ENCODE assay signal across 32 cellular contexts in genomic region chr4:156146581-156146980, GRCh38.
DNase-seq lines count a peak whose midpoint lies in the region; ATAC-seq, FAIRE-seq and TF ChIP-seq lines count a peak whose summit lies in the region.
"Had no signal": no experiment of that assay in that cellular context is flagged by ENCODE, and none has a peak within 500 bp of the region (broad histone marks: within the 10 kb centered on the region; RNA-seq: fewer than 3 reads in every experiment).

No MANE protein-coding gene starts in this region.

- no peaks in the 10 kb centered on the region for H4K20me1 ChIP-seq in astrocyte (ENCODE audit: insufficient read depth, low read length)

- no peaks in the 10 kb centered on the region for H3K9me3 ChIP-seq in astrocyte (ENCODE audit: insufficient read depth, low read depth, low read length)
- H3K9me3 ChIP-seq: left ventricle myocardium inferior, right atrium auricular region, thoracic aorta had no signal

- no peaks in the 10 kb centered on the region for H3K27me3 Mint-ChIP-seq in astrocyte (ENCODE audit: low read depth, unreplicated experiment)
- H3K27me3 Mint-ChIP-seq: activated CD8-positive, alpha-beta memory T cell treated with anti-CD3 and anti-CD28 coated beads, Interleukin-2, amount 10 ng/mL, durations not matched to agents 7 days and 5 days; brain; CD4-positive, alpha-beta T cell had no signal

- H3K27ac ChIP-seq in astrocyte (ENCODE audit: low read depth, low read length) = no peak overlapping the region
- H3K27ac ChIP-seq: left ventricle myocardium inferior, parathyroid adenoma, PC-9, right atrium auricular region, thoracic aorta had no signal

- H3K4me1 Mint-ChIP-seq in astrocyte (ENCODE audit: low read depth, unreplicated experiment) = no peaks in the 10 kb centered on the region
- H3K4me1 Mint-ChIP-seq: activated CD8-positive, alpha-beta memory T cell treated with anti-CD3 and anti-CD28 coated beads, Interleukin-2, amount 10 ng/mL, durations not matched to agents 7 days and 5 days had no signal

- H3K9me3 Mint-ChIP-seq in astrocyte (ENCODE audit: unreplicated experiment) = no peaks in the 10 kb centered on the region
- H3K9me3 Mint-ChIP-seq: activated T-cell treated with anti-CD3 and anti-CD28 coated beads, Interleukin-2, amount 50 U/mL, for 72 hours; brain; H9 had no signal

- no peak overlapping the region for H3K27ac Mint-ChIP-seq in astrocyte (ENCODE audit: unreplicated experiment)
- H3K27ac Mint-ChIP-seq: activated CD8-positive, alpha-beta memory T cell treated with anti-CD3 and anti-CD28 coated beads, Interleukin-2, amount 10 ng/mL, durations not matched to agents 7 days and 5 days; activated T-cell treated with anti-CD3 and anti-CD28 coated beads, Interleukin-2, amount 50 U/mL, for 72 hours; brain; CD4-positive, alpha-beta T cell; H9 had no signal

- no peaks in the 10 kb centered on the region for H3K4me1 ChIP-seq in astrocyte (ENCODE audit: insufficient read depth, low read length)
- H3K4me1 ChIP-seq: parathyroid adenoma, right atrium auricular region had no signal

- no peak for FAIRE-seq in astrocyte (lab: Jason Lieb, UNC)
- FAIRE-seq: endothelial cell of umbilical vein, islet of Langerhans, K562 had no signal

- DNase-seq in COLO829 (ENCODE audit: low spot score) = peak; percentile 77
- peak in 2 of 3 experiments; percentile 54 to 81 for DNase-seq in NCI-H1417 (lab: John Stamatoyannopoulos, UW)
- peak; percentile 61 for DNase-seq in astrocyte (ENCODE audit: low read depth)
- DNase-seq in left kidney (ENCODE audit: low read depth, low spot score) = peak; percentile 20
- DNase-seq in stimulated activated naive CD4-positive, alpha-beta T cell treated with Interleukin-2 at 50 U/mL for 16 hours (lab: John Stamatoyannopoulos, UW) = no peak
- no peak for DNase-seq in stimulated activated CD4-positive, alpha-beta T cell treated with anti-CD3 and anti-CD28 coated beads, Interleukin-4, amount 100 ng/mL, for 24 hours
- DNase-seq: activated CD4-positive, alpha-beta T cell treated with anti-CD3 and anti-CD28 coated beads, Interleukin-2, amount 50 U/mL, for 4 hours; activated CD8-positive, alpha-beta memory T cell treated with anti-CD3 and anti-CD28 coated beads, Interleukin-2, amount 10 ng/mL, durations not matched to agents 7 days and 5 days; activated T-cell treated with anti-CD3 and anti-CD28 coated beads, Interleukin-2, amount 50 U/mL, for 72 hours; CD4-positive, alpha-beta T cell; cerebellar nuclear complex; DMS 273 treated with DMSO at 0.1 percent for 48 hours; EL; glutamatergic neuron; H9; left ventricle myocardium inferior; mesenchymal stem cell; NCI-H524; PC-9; Right ventricle myocardium superior; stimulated activated naive CD8-positive, alpha-beta T cell treated with anti-CD3 and anti-CD28 coated beads, Interleukin-15, Interleukin-2, amounts not matched to agents 100 U/mL and 50 U/mL, for 24 hours; T-helper 2 cell had no signal

- no peaks in the 10 kb centered on the region for H3K79me2 ChIP-seq in astrocyte (ENCODE audit: insufficient read depth, low read length)
- H3K79me2 ChIP-seq: parathyroid adenoma had no signal

- H3K4me3 Mint-ChIP-seq in astrocyte (ENCODE audit: unreplicated experiment) = no peak overlapping the region
- H3K4me3 Mint-ChIP-seq: activated CD8-positive, alpha-beta memory T cell treated with anti-CD3 and anti-CD28 coated beads, Interleukin-2, amount 10 ng/mL, durations not matched to agents 7 days and 5 days; activated T-cell treated with anti-CD3 and anti-CD28 coated beads, Interleukin-2, amount 50 U/mL, for 72 hours; brain; CD4-positive, alpha-beta T cell; H9 had no signal

- TF ChIP-seq CTCF in astrocyte (IDR thresholded peaks at IDR 0.05; ENCODE audit: insufficient read depth, low read depth, low read length) = no peak

- no peak overlapping the region for H3K9ac ChIP-seq in astrocyte (ENCODE audit: low read length)
- H3K9ac ChIP-seq: parathyroid adenoma had no signal

- H2AFZ ChIP-seq in astrocyte (ENCODE audit: low read depth, low read length) = no peak overlapping the region
- H2AFZ ChIP-seq: parathyroid adenoma, PC-9 had no signal

- H3K36me3 Mint-ChIP-seq in astrocyte (ENCODE audit: low read depth, unreplicated experiment) = no peaks in the 10 kb centered on the region
- H3K36me3 Mint-ChIP-seq: activated CD8-positive, alpha-beta memory T cell treated with anti-CD3 and anti-CD28 coated beads, Interleukin-2, amount 10 ng/mL, durations not matched to agents 7 days and 5 days; brain had no signal

- ATAC-seq in GM18858 (IDR thresholded peaks at IDR 0.05; ENCODE audit: unreplicated experiment) = no peak
- ATAC-seq: activated CD4-positive, CD25-positive, alpha-beta regulatory T cell treated with anti-CD3 and anti-CD28 coated beads, Interleukin-2, amount 50 U/mL, for 24 hours; activated CD8-positive, alpha-beta memory T cell treated with anti-CD3 and anti-CD28 coated beads, Interleukin-2, amount 10 ng/mL, durations not matched to agents 7 days and 5 days; activated T-cell treated with anti-CD3 and anti-CD28 coated beads, Interleukin-2, amount 50 U/mL, for 72 hours; K562; stimulated activated naive CD8-positive, alpha-beta T cell treated with anti-CD3 and anti-CD28 coated beads, Interleukin-15, Interleukin-2, amounts not matched to agents 100 U/mL and 50 U/mL, for 24 hours had no signal

- H3K4me2 ChIP-seq in astrocyte (ENCODE audit: low read length) = no peak overlapping the region
- H3K4me2 ChIP-seq: PC-9, smooth muscle cell had no signal

- H3K27me3 ChIP-seq in astrocyte (ENCODE audit: insufficient read depth, low read length) = no peaks in the 10 kb centered on the region
- H3K27me3 ChIP-seq: right atrium auricular region had no signal

- H3K4me3 ChIP-seq in astrocyte (ENCODE audit: insufficient read depth, low read depth, low read length) = no peak overlapping the region
- H3K4me3 ChIP-seq: K562, left ventricle myocardium inferior, PC-9, right atrium auricular region, smooth muscle cell, thoracic aorta had no signal

- H3K36me3 ChIP-seq in astrocyte (ENCODE audit: insufficient read depth, low read length) = no peaks in the 10 kb centered on the region
- H3K36me3 ChIP-seq: left ventricle myocardium inferior, right atrium auricular region, thoracic aorta had no signal

Comparison
In these comparisons a context has a peak if more than half of its experiments do, and no peak if none do; other contexts are left out.
1. DNase-seq: peak in COLO829 (single experiment), NCI-H1417 (2 of 3), astrocyte (single experiment) and left kidney (single experiment); none in stimulated activated naive CD4-positive, alpha-beta T cell treated with Interleukin-2 at 50 U/mL for 16 hours (single experiment) and stimulated activated CD4-positive, alpha-beta T cell treated with anti-CD3 and anti-CD28 coated beads, Interleukin-4, amount 100 ng/mL, for 24 hours (single experiment).